ENCODE assay signal across 8 cellular contexts in genomic region chr2:2613279-2614199, GRCh38.
DNase-seq lines count a peak whose midpoint lies in the region; ATAC-seq lines count a peak whose summit lies in the region.

No MANE protein-coding gene starts in this region.

- H3K9me3 ChIP-seq in endocrine pancreas (ENCODE audit: control insufficient read depth, low read length): no peaks in the 10 kb centered on the region

- no peaks in the 10 kb centered on the region for H3K27me3 ChIP-seq in endocrine pancreas (ENCODE audit: control insufficient read depth, insufficient read depth, low read length)

- H3K36me3 ChIP-seq in endocrine pancreas (ENCODE audit: control insufficient read depth, insufficient read depth, low read length): no peaks in the 10 kb centered on the region

- ATAC-seq in GM18870 (IDR thresholded peaks at IDR 0.05; ENCODE audit: unreplicated experiment): peak; percentile 98
- peak; percentile 100 for ATAC-seq in HG03103 (IDR thresholded peaks at IDR 0.05; ENCODE audit: low read depth, unreplicated experiment)

- no peaks in the 10 kb centered on the region for H3K4me1 ChIP-seq in endocrine pancreas (ENCODE audit: control insufficient read depth, insufficient read depth, low read length)

- H3K9ac ChIP-seq in endocrine pancreas (ENCODE audit: control insufficient read depth, insufficient read depth, low read length): peak overlapping the region; percentile 50

- peak overlapping the region; percentile 75 for H3K4me3 ChIP-seq in endocrine pancreas (ENCODE audit: control insufficient read depth, insufficient read depth, low read length)

- DNase-seq in A172 (ENCODE audit: low spot score) (peak; percentile 98), NCI-H510A treated with DMSO at 0.1 percent for 48 hours (lab: John Stamatoyannopoulos, UW) (peak; percentile 98), mesenteric fat pad (ENCODE audit: low spot score) (peak; percentile 92)
- peak; percentile 37 to 66 (median 63) for DNase-seq in activated CD8-positive, alpha-beta memory T cell treated with anti-CD3 and anti-CD28 coated beads for 48 hours (ENCODE audit: low read depth in 2 of 3, low spot score in 2 of 3)
- peak; percentile 67 for DNase-seq in stimulated activated CD8-positive, alpha-beta memory T cell treated with anti-CD3 and anti-CD28 coated beads, Interleukin-12 subunit alpha, Interleukin-12 subunit beta, amount 100 ng/mL, for 24 hours (ENCODE audit: extremely low read depth)

Comparison
In these comparisons a context has a peak if more than half of its experiments do, and no peak if none do; other contexts are left out.
1. Peak in every context shown above with its lines: DNase-seq, ATAC-seq and H3K4me3 ChIP-seq.